Comparison of ENCODE assay signal across 11 cellular contexts in the genomic region with DNA sequence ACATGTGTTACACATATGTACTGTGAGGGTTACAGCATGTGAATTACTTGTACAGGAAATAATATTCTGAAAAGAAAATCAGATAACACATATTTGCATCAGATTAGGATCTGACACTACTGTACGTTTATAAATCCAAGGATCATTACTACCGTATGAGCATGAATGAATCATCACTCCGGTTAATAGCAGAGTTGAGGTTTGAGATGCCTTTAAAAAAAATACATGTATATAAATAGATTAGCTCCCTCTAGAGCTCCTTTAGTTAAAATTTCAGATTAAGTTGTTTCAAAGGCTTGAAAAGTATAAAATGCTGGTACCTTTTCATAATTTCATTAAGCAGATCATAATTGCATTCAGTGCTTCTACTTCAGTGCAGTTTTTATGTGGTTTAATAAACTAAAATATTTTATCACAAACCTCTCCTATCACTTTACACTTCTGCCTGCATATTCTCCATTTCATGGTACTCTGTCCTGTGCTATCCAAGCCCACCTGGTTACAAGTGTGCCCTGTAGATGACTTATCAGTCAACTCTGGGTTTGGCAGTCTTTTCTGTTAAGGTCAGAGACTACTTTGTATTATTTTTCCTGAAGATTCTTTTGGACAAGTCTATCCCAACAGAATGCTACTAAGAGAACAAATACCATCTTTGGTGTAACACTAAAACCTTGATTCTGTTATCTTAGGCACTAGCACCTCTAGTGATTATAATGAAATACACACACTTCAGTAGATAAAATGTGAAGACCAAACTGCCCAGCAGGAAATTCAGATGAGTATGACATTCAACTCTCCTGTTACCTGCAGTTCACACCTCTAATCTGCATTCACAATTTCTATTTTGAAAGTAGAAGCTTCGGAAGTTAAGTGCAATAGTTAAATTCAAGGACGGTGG. TPM values are rescaled to one million over a fixed set of nuclear protein-coding genes. Genes with fewer than 3 reads are reported as not detected.
A peak's percentile ranks its signal among the peaks of the same experiment; 100 is the strongest.
DNase-seq lines count a peak whose midpoint lies in the region; ATAC-seq, FAIRE-seq and TF ChIP-seq lines count a peak whose summit lies in the region.
"Had no signal": no experiment of that assay in that cellular context is flagged by ENCODE, and none has a peak within 500 bp of the region (broad histone marks: within the 10 kb centered on the region; RNA-seq: fewer than 3 reads in every experiment).

No MANE protein-coding gene starts in this region.

- no peak overlapping the region for H3K4me2 ChIP-seq in endothelial cell of umbilical vein (ENCODE audit: insufficient read depth, low read length)

- no peaks in the 10 kb centered on the region for H3K27me3 Mint-ChIP-seq in stimulated activated naive CD8-positive, alpha-beta T cell treated with anti-CD3 and anti-CD28 coated beads, Interleukin-15, amount 100 ng/mL, for 72 hours
- H3K27me3 Mint-ChIP-seq in T-helper 17 cell, result no peaks in the 10 kb centered on the region
- H3K27me3 Mint-ChIP-seq: naive thymus-derived CD4-positive, alpha-beta T cell had no signal

- H3K4me3 Mint-ChIP-seq in stimulated activated naive CD8-positive, alpha-beta T cell treated with anti-CD3 and anti-CD28 coated beads, Interleukin-15, amount 100 ng/mL, for 72 hours, result no peak overlapping the region
- H3K4me3 Mint-ChIP-seq in T-helper 17 cell, result no peak overlapping the region
- H3K4me3 Mint-ChIP-seq: naive thymus-derived CD4-positive, alpha-beta T cell had no signal

- BruUV-seq in endothelial cell of umbilical vein (replicated peaks; lab: Mats Ljungman, UMichigan), result no TSS peak

- no peaks in the 10 kb centered on the region for H3K9me3 Mint-ChIP-seq in stimulated activated naive CD8-positive, alpha-beta T cell treated with anti-CD3 and anti-CD28 coated beads, Interleukin-15, amount 100 ng/mL, for 72 hours
- H3K9me3 Mint-ChIP-seq: naive thymus-derived CD4-positive, alpha-beta T cell had no signal

- dilution Hi-C loops in endothelial cell of umbilical vein (cut with MboI; ENCODE audit: extremely low pct_ligation_motif_present, low sequenced_read_pairs), result no loop called here

- no peaks in the 10 kb centered on the region for H4K20me1 ChIP-seq in endothelial cell of umbilical vein (replicated peaks; ENCODE audit: control insufficient read depth, extremely low read depth, insufficient read depth, low read length)

- no peak for FAIRE-seq in endothelial cell of umbilical vein (lab: Jason Lieb, UNC)

- no peak overlapping the region for H2AFZ ChIP-seq in endothelial cell of umbilical vein (ENCODE audit: low read depth, low read length)

- H3K9me1 ChIP-seq in endothelial cell of umbilical vein (replicated peaks; ENCODE audit: control insufficient read depth, extremely low read depth, insufficient read depth, low read length), result no peaks in the 10 kb centered on the region

- no peak overlapping the region for H3K27ac ChIP-seq in endothelial cell of umbilical vein (ENCODE audit: insufficient read depth, low read depth, low read length)
- H3K27ac ChIP-seq: tibial nerve had no signal

- intact Hi-C loops in endothelial cell of umbilical vein (cut with micrococcal nuclease) (loop anchor here (5.0 kb wide), 1 partner anchor 432 kb away; no protein-coding TSS in a partner anchor), sciatic nerve (cut with DNase I) (no loop called here)

- TF ChIP-seq POLR2A in endothelial cell of umbilical vein (IDR thresholded peaks at IDR 0.05; ENCODE audit: low read depth, low read length), result no peak

- no peak overlapping the region for H3K9ac ChIP-seq in endothelial cell of umbilical vein (replicated peaks; ENCODE audit: extremely low read depth, insufficient read depth, low read length)

- H3K36me3 ChIP-seq in endothelial cell of umbilical vein (ENCODE audit: control insufficient read depth in 2 of 2, extremely low read depth in 1 of 2, insufficient read depth in 2 of 2, low read length in 2 of 2), result no peaks in the 10 kb centered on the region

- CTCF ChIA-PET in endothelial cell of umbilical vein (lab: Charles Lee), result interaction anchor here (0.6 to 5.5 kb wide), 18 partner anchors 10 to 1101 kb away, joined by 3 to 57 read pairs (median 3); no protein-coding TSS in a partner anchor

- POLR2A ChIA-PET in endothelial cell of umbilical vein (lab: Charles Lee), result interaction anchor here (0.6 kb wide), 1 partner anchor 205 kb away, joined by 4 read pairs; no protein-coding TSS in a partner anchor

- TF ChIP-seq CTCF in endothelial cell of umbilical vein (IDR thresholded peaks at IDR 0.05; ENCODE audit: extremely low read depth in 1 of 2, insufficient read depth in 1 of 2, low read depth in 1 of 2, low read length in 2 of 2), result no peak

- DNase-seq in DMS 273 (lab: John Stamatoyannopoulos, UW; ENCODE audit: unreplicated experiment), result peak; percentile 13
- no peak for DNase-seq in DMS 273 treated with DMSO at 0.1 percent for 48 hours (lab: John Stamatoyannopoulos, UW)
- peak; percentile 77 for DNase-seq in NCI-H69 (lab: John Stamatoyannopoulos, UW)
- peak; percentile 56 for DNase-seq in endothelial cell of umbilical vein (ENCODE audit: low read depth, low spot score)
- no peak for DNase-seq in sciatic nerve (ENCODE audit: low spot score)
- DNase-seq in stimulated activated naive CD8-positive, alpha-beta T cell treated with anti-CD3 and anti-CD28 coated beads, Interleukin-15, amount 100 ng/mL, for 72 hours, result no peak
- no peak for DNase-seq in T-helper 17 cell
- DNase-seq: AML-193; naive thymus-derived CD4-positive, alpha-beta T cell had no signal

- peak overlapping the region in 1 of 2 donors; percentile 9 for H3K27ac Mint-ChIP-seq in stimulated activated naive CD8-positive, alpha-beta T cell treated with anti-CD3 and anti-CD28 coated beads, Interleukin-15, amount 100 ng/mL, for 72 hours
- no peak overlapping the region for H3K27ac Mint-ChIP-seq in T-helper 17 cell
- H3K27ac Mint-ChIP-seq: naive thymus-derived CD4-positive, alpha-beta T cell had no signal

- ATAC-seq in sciatic nerve, result peak; percentile 44
- no peak for ATAC-seq in stimulated activated naive CD8-positive, alpha-beta T cell treated with anti-CD3 and anti-CD28 coated beads, Interleukin-15, amount 100 ng/mL, for 72 hours
- no peak for ATAC-seq in HG03280 (IDR thresholded peaks at IDR 0.05; ENCODE audit: unreplicated experiment)
- ATAC-seq in T-helper 17 cell, result no peak
- ATAC-seq: naive thymus-derived CD4-positive, alpha-beta T cell had no signal

- peaks cover 2% of the 10 kb centered on the region for H3K36me3 Mint-ChIP-seq in T-helper 17 cell (ENCODE audit: low read depth)

- no peaks in the 10 kb centered on the region for H3K27me3 ChIP-seq in endothelial cell of umbilical vein (ENCODE audit: control insufficient read depth in 2 of 2, insufficient read depth in 2 of 2, low read length in 2 of 2)
- H3K27me3 ChIP-seq: tibial nerve had no signal

- no peaks in the 10 kb centered on the region for H3K9me3 ChIP-seq in endothelial cell of umbilical vein (replicated peaks; ENCODE audit: control insufficient read depth, insufficient read depth, low read length)
- no peaks in the 10 kb centered on the region for H3K9me3 ChIP-seq in T-helper 17 cell (ENCODE audit: control insufficient read depth, low read length, poor library complexity, severe bottlenecking)
- H3K9me3 ChIP-seq: tibial nerve had no signal

- no peak overlapping the region for H3K4me3 ChIP-seq in endothelial cell of umbilical vein (replicated peaks in 1 of 3; ENCODE audit: insufficient read depth in 1 of 3, low read depth in 1 of 3, low read length in 3 of 3)
- H3K4me3 ChIP-seq: tibial nerve had no signal

- peaks cover 7% of the 10 kb centered on the region for H3K4me1 Mint-ChIP-seq in stimulated activated naive CD8-positive, alpha-beta T cell treated with anti-CD3 and anti-CD28 coated beads, Interleukin-15, amount 100 ng/mL, for 72 hours
- peaks cover 3% of the 10 kb centered on the region for H3K4me1 Mint-ChIP-seq in T-helper 17 cell

- peaks cover 10% of the 10 kb centered on the region for H3K4me1 ChIP-seq in endothelial cell of umbilical vein (ENCODE audit: control insufficient read depth, extremely low read depth, insufficient read depth, low read length)

- H3K79me2 ChIP-seq in endothelial cell of umbilical vein (ENCODE audit: control insufficient read depth, insufficient read depth, low read length), result no peaks in the 10 kb centered on the region

TF ChIP-seq in endothelial cell of umbilical vein, 7 proteins besides CTCF, POLR2A, EP300 and RAD21:
- TF ChIP-seq JUN (IDR thresholded peaks at IDR 0.05; ENCODE audit: borderline replicate concordance, insufficient read depth, insufficient read length, low read depth) (peak; percentile 21), MYC (IDR thresholded peaks at IDR 0.05; ENCODE audit: low read depth, low read length) (no peak), POLR2AphosphoS5 (IDR thresholded peaks at IDR 0.05; ENCODE audit: insufficient read depth, low read depth, low read length) (no peak), EZH2 (IDR thresholded peaks at IDR 0.05; ENCODE audit: borderline replicate concordance, low read depth, low read length, severe bottlenecking) (no peak), FOS (IDR thresholded peaks at IDR 0.05; ENCODE audit: borderline replicate concordance, insufficient read depth, low read length) (peak; percentile 82), GATA2 (IDR thresholded peaks at IDR 0.05; ENCODE audit: insufficient read depth, insufficient read length, low read depth, low read length) (peak; percentile 79)
- TF ChIP-seq, protein P1, sequence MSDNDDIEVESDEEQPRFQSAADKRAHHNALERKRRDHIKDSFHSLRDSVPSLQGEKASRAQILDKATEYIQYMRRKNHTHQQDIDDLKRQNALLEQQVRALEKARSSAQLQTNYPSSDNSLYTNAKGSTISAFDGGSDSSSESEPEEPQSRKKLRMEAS (IDR thresholded peaks at IDR 0.05; ENCODE audit: insufficient read depth, insufficient read length), result no peak
TF ChIP-seq in endothelial cell of umbilical vein: peak in this region for 3.

RNA-seq across cellular contexts. Expression of a gene that starts 48.0 kb away (rescaled TPM):
- total RNA-seq in endothelial cell of umbilical vein, result 1.2 TPM in 2 replicates
- 0.11 and 0.14 TPM in 2 replicates for polyA plus RNA-seq in endothelial cell of umbilical vein
- 0.01 TPM in 2 replicates for polyA plus RNA-seq in endothelial cell of umbilical vein (2011; cell fraction: cytosol; rRNA removed)
- polyA plus RNA-seq in endothelial cell of umbilical vein (2011; cell fraction: nucleus; rRNA removed), result 2.8 and 2.9 TPM in 2 replicates
- polyA plus RNA-seq in endothelial cell of umbilical vein (2012), result 0.03 and 0.04 TPM in 2 replicates
- polyA minus RNA-seq in endothelial cell of umbilical vein, result 3.6 and 3.7 TPM in 2 replicates
- 0.10 TPM for polyA minus RNA-seq in endothelial cell of umbilical vein (2011; cell fraction: cytosol; rRNA and poly(A)+ RNA removed)
- 26.7 and 37.0 TPM in 2 replicates for polyA minus RNA-seq in endothelial cell of umbilical vein (2011; cell fraction: nucleus; rRNA and poly(A)+ RNA removed)
- total RNA-seq in sciatic nerve, result 3.7 TPM
- total RNA-seq in T-helper 17 cell, result 1 to 10 TPM; 2.2 to 2.9 TPM

Comparison
In these comparisons a context has a peak if more than half of its experiments do, and no peak if none do; other contexts are left out.
1. DNase-seq: peak in DMS 273 (single experiment), NCI-H69 (single experiment) and endothelial cell of umbilical vein (single experiment); none in DMS 273 treated with DMSO at 0.1 percent for 48 hours (single experiment), sciatic nerve (single experiment), stimulated activated naive CD8-positive, alpha-beta T cell treated with anti-CD3 and anti-CD28 coated beads, Interleukin-15, amount 100 ng/mL, for 72 hours (0 of 2) and T-helper 17 cell (0 of 3).